In the genomic region with DNA sequence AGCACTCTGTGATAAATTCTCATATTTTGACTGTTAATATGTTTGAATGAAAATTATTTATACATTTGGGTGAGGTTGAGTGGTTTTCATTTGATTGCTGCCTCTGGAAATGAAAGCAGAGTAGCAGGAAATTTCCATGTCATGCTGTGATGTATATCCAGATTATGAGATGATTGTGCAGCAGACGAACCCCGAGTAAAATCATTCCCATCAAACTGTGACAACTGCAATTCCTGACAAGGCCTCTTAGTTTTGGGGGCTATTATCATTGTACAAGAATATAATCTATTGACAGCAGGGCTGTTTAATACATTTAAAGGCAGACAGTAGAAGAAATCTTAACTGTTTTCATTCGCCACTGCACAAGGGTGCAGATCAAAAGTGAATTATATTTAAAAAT, we compare ENCODE assay signal across 23 cellular contexts.
DNase-seq lines count a peak whose midpoint lies in the region; ATAC-seq and TF ChIP-seq lines count a peak whose summit lies in the region.
"Had no signal": no experiment of that assay in that cellular context is flagged by ENCODE, and none has a peak within 500 bp of the region (broad histone marks: within the 10 kb centered on the region; RNA-seq: fewer than 3 reads in every experiment).

No MANE protein-coding gene starts in this region.

- H3K9ac ChIP-seq in SK-N-SH: no peak overlapping the region
- H3K9ac ChIP-seq in SK-N-MC (ENCODE audit: insufficient read length): no peak overlapping the region
- H3K9ac ChIP-seq: BLaER1 had no signal

- H3K4me3 ChIP-seq in SK-N-SH (ENCODE audit: low read depth in 2 of 2, low read length in 1 of 2) (no peak overlapping the region), SK-N-MC (peak overlapping the region; percentile 34)
- H3K4me3 ChIP-seq: A549, BLaER1, GM12878 had no signal

- H3K4me1 ChIP-seq in SK-N-SH (ENCODE audit: control insufficient read depth in 1 of 2, insufficient read depth in 2 of 2, low read depth in 1 of 2, low read length in 1 of 2): no peaks in the 10 kb centered on the region; a peak in 1 of 4 replicates
- H3K4me1 ChIP-seq: A549, BE2C, BLaER1 had no signal

- TF ChIP-seq CTCF in SK-N-SH (IDR thresholded peaks at IDR 0.05): no peak

- H3K4me2 ChIP-seq in SK-N-SH: no peak overlapping the region
- H3K4me2 ChIP-seq: A549, BLaER1 had no signal

- DNase-seq in SK-N-SH (peak; percentile 8), SK-N-MC (ENCODE audit: low read depth, low spot score) (no peak)
- DNase-seq in activated naive CD4-positive, alpha-beta T cell treated with anti-CD3 and anti-CD28 coated beads, Interleukin-2, amount 50 U/mL, for 16 hours: no peak
- no peak for DNase-seq in stimulated activated CD8-positive, alpha-beta memory T cell treated with anti-CD3 and anti-CD28 coated beads, Interleukin-4, amount 100 ng/mL, for 48 hours
- DNase-seq: ACHN; BE2C; C1 segment of cervical spinal cord; CD4-positive, alpha-beta memory T cell; CD4-positive, CD25-positive, alpha-beta regulatory T cell; CD8-positive, alpha-beta memory T cell; COR-L47; DMS 273 treated with DMSO at 0.1 percent for 48 hours; DMS153; DMS53; DMS79; DND-41; EL; GDM1 had no signal

- H3K27me3 ChIP-seq in SK-N-SH (ENCODE audit: insufficient read depth): no peaks in the 10 kb centered on the region; the same call in 1 of the 2 replicates
- H3K27me3 ChIP-seq: BE2C, BLaER1 had no signal

- H3K27ac ChIP-seq in SK-N-SH (ENCODE audit: low read depth in 2 of 2, low read length in 1 of 2): no peak overlapping the region
- H3K27ac ChIP-seq in SK-N-MC: peak overlapping the region; percentile 48; the same call in 1 of the 2 replicates
- H3K27ac ChIP-seq: 22Rv1, A549, BLaER1 had no signal

- H3F3A ChIP-seq in SK-N-SH (replicated peaks; ENCODE audit: insufficient read depth): no peaks in the 10 kb centered on the region

- CTCF ChIA-PET in SK-N-SH (lab: Yijun Ruan, JAX): no interaction called here

- H2AFZ ChIP-seq in SK-N-SH (ENCODE audit: low read depth): no peak overlapping the region

- TF ChIP-seq EP300 in SK-N-SH (IDR thresholded peaks at IDR 0.05; ENCODE audit: borderline replicate concordance in 1 of 2, low read depth in 1 of 2, low read length in 1 of 2): no peak

- H3K79me2 ChIP-seq in SK-N-SH (ENCODE audit: insufficient read depth): no peaks in the 10 kb centered on the region

- POLR2A ChIA-PET in SK-N-SH (lab: Yijun Ruan, JAX): no interaction called here

- WGBS in SK-N-SH (ENCODE audit: low lambda C conversion rate): 47% methylated on average over 3 of the region's 3 CpGs

- no peak for TF ChIP-seq RAD21 in SK-N-SH (IDR thresholded peaks at IDR 0.05; ENCODE audit: low read length)

- H4K20me1 ChIP-seq in SK-N-SH (ENCODE audit: insufficient read depth): no peaks in the 10 kb centered on the region
- H4K20me1 ChIP-seq: BLaER1 had no signal

- no peaks in the 10 kb centered on the region for H3K36me3 ChIP-seq in SK-N-SH (replicated peaks in 1 of 2; ENCODE audit: control insufficient read depth in 1 of 2, insufficient read depth in 2 of 2, low read length in 1 of 2)
- no peaks in the 10 kb centered on the region for H3K36me3 ChIP-seq in SK-N-MC (ENCODE audit: insufficient read depth, low read length)
- H3K36me3 ChIP-seq: BE2C, BLaER1 had no signal

- H3K9me3 ChIP-seq in SK-N-SH (no peaks in the 10 kb centered on the region), SK-N-MC (ENCODE audit: low read depth, low read length) (no peaks in the 10 kb centered on the region; the same call in 1 of the 2 replicates)
- H3K9me3 ChIP-seq: A549, BE2C, BLaER1 had no signal

- no peaks in the 10 kb centered on the region for H3K9me2 ChIP-seq in SK-N-SH

- ATAC-seq in SK-N-SH treated with all-trans-retinoic acid at 6 μM for 48 hours: no peak
- ATAC-seq: A549, GM12878 had no signal

TF ChIP-seq in SK-N-SH, 30 proteins besides CTCF, POLR2A, EP300 and RAD21 (continues in another document):
- TF ChIP-seq FOXM1 (IDR thresholded peaks at IDR 0.05; ENCODE audit: low read depth): no peak
- no peak for TF ChIP-seq FOXJ3 (CRISPR knock-in tag; IDR thresholded peaks at IDR 0.05)
- TF ChIP-seq TEAD4 (IDR thresholded peaks at IDR 0.05; ENCODE audit: borderline replicate concordance, insufficient read depth): no peak
- no peak for TF ChIP-seq POLR2AphosphoS5 (IDR thresholded peaks at IDR 0.05; ENCODE audit: low read depth, low read length)
- TF ChIP-seq, protein P1, sequence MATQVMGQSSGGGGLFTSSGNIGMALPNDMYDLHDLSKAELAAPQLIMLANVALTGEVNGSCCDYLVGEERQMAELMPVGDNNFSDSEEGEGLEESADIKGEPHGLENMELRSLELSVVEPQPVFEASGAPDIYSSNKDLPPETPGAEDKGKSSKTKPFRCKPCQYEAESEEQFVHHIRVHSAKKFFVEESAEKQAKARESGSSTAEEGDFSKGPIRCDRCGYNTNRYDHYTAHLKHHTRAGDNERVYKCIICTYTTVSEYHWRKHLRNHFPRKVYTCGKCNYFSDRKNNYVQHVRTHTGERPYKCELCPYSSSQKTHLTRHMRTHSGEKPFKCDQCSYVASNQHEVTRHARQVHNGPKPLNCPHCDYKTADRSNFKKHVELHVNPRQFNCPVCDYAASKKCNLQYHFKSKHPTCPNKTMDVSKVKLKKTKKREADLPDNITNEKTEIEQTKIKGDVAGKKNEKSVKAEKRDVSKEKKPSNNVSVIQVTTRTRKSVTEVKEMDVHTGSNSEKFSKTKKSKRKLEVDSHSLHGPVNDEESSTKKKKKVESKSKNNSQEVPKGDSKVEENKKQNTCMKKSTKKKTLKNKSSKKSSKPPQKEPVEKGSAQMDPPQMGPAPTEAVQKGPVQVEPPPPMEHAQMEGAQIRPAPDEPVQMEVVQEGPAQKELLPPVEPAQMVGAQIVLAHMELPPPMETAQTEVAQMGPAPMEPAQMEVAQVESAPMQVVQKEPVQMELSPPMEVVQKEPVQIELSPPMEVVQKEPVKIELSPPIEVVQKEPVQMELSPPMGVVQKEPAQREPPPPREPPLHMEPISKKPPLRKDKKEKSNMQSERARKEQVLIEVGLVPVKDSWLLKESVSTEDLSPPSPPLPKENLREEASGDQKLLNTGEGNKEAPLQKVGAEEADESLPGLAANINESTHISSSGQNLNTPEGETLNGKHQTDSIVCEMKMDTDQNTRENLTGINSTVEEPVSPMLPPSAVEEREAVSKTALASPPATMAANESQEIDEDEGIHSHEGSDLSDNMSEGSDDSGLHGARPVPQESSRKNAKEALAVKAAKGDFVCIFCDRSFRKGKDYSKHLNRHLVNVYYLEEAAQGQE (IDR thresholded peaks at IDR 0.05; ENCODE audit: low read depth, low read length): no peak
- TF ChIP-seq FOSL2 (IDR thresholded peaks at IDR 0.05; ENCODE audit: borderline replicate concordance, low read depth): no peak
- no peak for TF ChIP-seq ELF1 (IDR thresholded peaks at IDR 0.05)
- TF ChIP-seq SMC3 (IDR thresholded peaks at IDR 0.05; ENCODE audit: low read depth, low read length): no peak
- TF ChIP-seq EZH2phosphoT487 (IDR thresholded peaks at IDR 0.05; ENCODE audit: borderline replicate concordance, low read depth): no peak
- no peak for TF ChIP-seq YY1 (IDR thresholded peaks at IDR 0.05; ENCODE audit: low read depth)

TF ChIP-seq in SK-N-SH treated with all-trans-retinoic acid at 6 μM for 48 hours, 23 proteins besides CTCF, POLR2A, EP300 and RAD21:
- no peak for TF ChIP-seq GLIS3 (CRISPR knock-in tag; IDR thresholded peaks at IDR 0.05)
- TF ChIP-seq ZNF565 (CRISPR knock-in tag; conservative IDR thresholded peaks at IDR 0.05; ENCODE audit: low read depth): no peak
